ENCODE assay signal across 21 cellular contexts in genomic region chr7:101432316-101432715, GRCh38.
"Had no signal": no experiment of that assay in that cellular context is flagged by ENCODE, and none has a peak within 500 bp of the region (broad histone marks: within the 10 kb centered on the region; RNA-seq: fewer than 3 reads in every experiment).

No MANE protein-coding gene starts in this region.

- H3K9me3 ChIP-seq: Peyer's patch, SJCRH30 had no signal

- H3K36me3 ChIP-seq: Peyer's patch, SJCRH30 had no signal

- H3K4me3 ChIP-seq: Peyer's patch, SJCRH30 had no signal

- DNase-seq: KBM-7, MV-4-11, NCI-H1048, NCI-H1105, NCI-H1417, NCI-H1436 treated with DMSO at 0.1 percent for 48 hours, NCI-H1694, NCI-H187 treated with DMSO at 0.1 percent for 48 hours, NCI-H2029 treated with DMSO at 0.1 percent for 48 hours, NCI-H2227 treated with DMSO at 0.1 percent for 48 hours, NCI-H446, NCI-H510A, NCI-H524 treated with DMSO at 0.1 percent for 48 hours, NCI-H69, NCI-H774, PC-3, Peyer's patch, SHP77 treated with DMSO at 0.1 percent for 48 hours, SJCRH30 had no signal

- H3K4me1 ChIP-seq: Peyer's patch, SJCRH30 had no signal

- ATAC-seq: PC-3, Right ventricle myocardium inferior, SK-N-SH treated with all-trans-retinoic acid at 6 μM for 48 hours had no signal

- H3K27ac ChIP-seq: Peyer's patch, SJCRH30 had no signal

- H3K27me3 ChIP-seq: Peyer's patch had no signal
